8 cellular contexts compared by ENCODE assay signal in the genomic region with DNA sequence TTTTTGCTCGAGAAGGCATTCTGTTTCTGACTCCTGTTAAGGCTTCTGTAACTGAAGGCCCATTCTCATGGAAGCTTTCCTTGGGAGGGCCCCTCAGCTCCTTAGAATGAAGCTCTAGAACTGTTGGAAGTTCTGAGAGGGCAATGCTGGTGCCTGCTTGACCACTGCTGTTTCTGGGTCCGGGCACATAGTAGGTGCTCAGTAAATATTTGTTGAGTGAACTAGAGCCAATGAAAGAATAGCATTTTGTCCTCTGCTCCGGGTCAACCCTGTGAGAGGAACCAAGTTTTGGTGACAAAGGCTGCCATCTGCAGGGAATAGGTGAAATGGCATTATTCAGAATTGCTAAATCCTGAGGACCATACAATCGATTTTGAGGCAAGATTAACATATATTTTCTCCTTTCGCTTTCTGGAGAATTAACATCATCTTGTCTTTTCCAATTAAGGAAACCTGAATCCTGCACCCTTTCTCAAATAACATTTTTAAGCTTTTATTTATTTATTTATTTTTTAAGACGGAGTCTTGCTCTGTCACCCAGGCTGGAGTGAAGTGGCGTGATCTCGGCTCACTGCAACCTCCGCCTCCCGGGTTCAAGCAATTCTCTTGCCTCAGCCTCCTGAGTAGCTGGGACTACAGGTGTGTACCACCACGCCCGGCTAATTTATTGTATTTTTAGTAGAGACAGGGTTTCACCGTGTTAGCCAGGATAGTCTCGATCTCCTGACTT. TPM values are rescaled to one million over a fixed set of nuclear protein-coding genes. Genes with fewer than 3 reads are reported as not detected.
A peak's percentile ranks its signal among the peaks of the same experiment; 100 is the strongest.
DNase-seq lines count a peak whose midpoint lies in the region; ATAC-seq, FAIRE-seq and TF ChIP-seq lines count a peak whose summit lies in the region.
"Not testable (repeated sequence)": the region's sequence is repeated elsewhere in the genome, so short reads cannot be mapped to it uniquely, and the experiment has no call there.

No MANE protein-coding gene starts in this region.

- not testable (repeated sequence) for H3K27ac ChIP-seq in pancreas

- peak overlapping the region; percentile 10 for H3K27ac Mint-ChIP-seq in activated CD4-positive, alpha-beta T cell treated with anti-CD3 and anti-CD28 coated beads, Interleukin-2, amount 10 ng/mL, durations not matched to agents 24 days and 14 days

- H3F3A ChIP-seq in Loucy (ENCODE audit: low read depth) = not testable (repeated sequence)

- not testable (repeated sequence) for H3K36me3 ChIP-seq in Loucy (ENCODE audit: insufficient read depth, low read length); pancreas

- not testable (repeated sequence) for H3K9me3 ChIP-seq in Loucy (ENCODE audit: insufficient read depth, low read depth, low read length); pancreas

- TF ChIP-seq CTCF in GM10266 (IDR thresholded peaks at IDR 0.05; ENCODE audit: control insufficient read depth, insufficient read depth, low read depth, missing control alignments) = peak; percentile 78
- peak; percentile 84 for TF ChIP-seq CTCF in Loucy (conservative IDR thresholded peaks at IDR 0.05; ENCODE audit: low read length)
- TF ChIP-seq CTCF in pancreas (IDR thresholded peaks at IDR 0.05) = peak in 3 of 4 donors; percentile 45 to 54 (median 48)

- H3K27me3 ChIP-seq in Loucy (ENCODE audit: insufficient read depth, low read length, poor library complexity, severe bottlenecking); pancreas: not testable (repeated sequence)

- not testable (repeated sequence) for H3K36me3 Mint-ChIP-seq in activated CD4-positive, alpha-beta T cell treated with anti-CD3 and anti-CD28 coated beads, Interleukin-2, amount 10 ng/mL, durations not matched to agents 24 days and 14 days (ENCODE audit: low read depth)

- peak; percentile 76 to 93 (median 86) for ATAC-seq in pancreas

- not testable (repeated sequence) for H3K4me3 ChIP-seq in Loucy (ENCODE audit: low read length, poor library complexity, severe bottlenecking); pancreas

- DNase-seq in A172 (ENCODE audit: low spot score) = peak; percentile 39
- peak; percentile 59 for DNase-seq in GM10266 (ENCODE audit: extremely low spot score)
- DNase-seq in NOMO-1 treated with DMSO at 0.1 percent for 48 hours (lab: John Stamatoyannopoulos, UW; ENCODE audit: unreplicated experiment) = peak; percentile 65
- DNase-seq in activated CD4-positive, alpha-beta T cell treated with anti-CD3 and anti-CD28 coated beads, Interleukin-2, amount 10 ng/mL, durations not matched to agents 24 days and 14 days = peak; percentile 86
- DNase-seq in cerebellar cortex (ENCODE audit: low spot score) = peak; percentile 59
- DNase-seq in hepatic stellate cell (ENCODE audit: low spot score) = peak; percentile 64
- peak in 3 of 6 donors; percentile 18 to 37 (median 37) for DNase-seq in pancreas

- not testable (repeated sequence) for H3K27me3 Mint-ChIP-seq in activated CD4-positive, alpha-beta T cell treated with anti-CD3 and anti-CD28 coated beads, Interleukin-2, amount 10 ng/mL, durations not matched to agents 24 days and 14 days

- intact Hi-C loops in activated CD4-positive, alpha-beta T cell treated with anti-CD3 and anti-CD28 coated beads, Interleukin-2, amount 10 ng/mL, durations not matched to agents 24 days and 14 days (cut with micrococcal nuclease) = loop anchor here (1.0 kb wide), 4 partner anchors 50 to 152 kb away; a partner anchor contains a TSS
- intact Hi-C loops in pancreas (cut with DNase I) = loop anchor here (5.0 to 10.0 kb wide), 3 partner anchors 50 to 90 kb away; no protein-coding TSS in a partner anchor

- not testable (repeated sequence) for H3K79me2 ChIP-seq in Loucy (ENCODE audit: insufficient read depth, low read length)

- not testable (repeated sequence) for H3K4me2 ChIP-seq in Loucy (ENCODE audit: low read depth, low read length, poor library complexity, severe bottlenecking)

- not testable (repeated sequence) for H3K9me2 ChIP-seq in Loucy (replicated peaks; ENCODE audit: low read depth, low read length)

- H2AFZ ChIP-seq in Loucy (ENCODE audit: low read length) = 0 out of 2 replicates have a peak overlapping the region, but pooled peaks have one; percentile 2

- not testable (repeated sequence) for H4K20me1 ChIP-seq in Loucy (ENCODE audit: insufficient read depth, low read length, poor library complexity, severe bottlenecking)

- H3K4me1 Mint-ChIP-seq in activated CD4-positive, alpha-beta T cell treated with anti-CD3 and anti-CD28 coated beads, Interleukin-2, amount 10 ng/mL, durations not matched to agents 24 days and 14 days = peaks cover 16% of the 10 kb centered on the region

- 43 to 45% methylated on average over 14 of the region's 14 CpGs for WGBS in pancreas, 2 donors

- not testable (repeated sequence) for H3K9ac ChIP-seq in Loucy (ENCODE audit: low read depth, low read length, poor library complexity, severe bottlenecking)

- not testable (repeated sequence) for H3K4me1 ChIP-seq in Loucy (ENCODE audit: insufficient read depth, low read length, poor library complexity, severe bottlenecking); pancreas

- FAIRE-seq in pancreas (lab: Jason Lieb, UNC) = not testable (repeated sequence)

- H3K4me3 Mint-ChIP-seq in activated CD4-positive, alpha-beta T cell treated with anti-CD3 and anti-CD28 coated beads, Interleukin-2, amount 10 ng/mL, durations not matched to agents 24 days and 14 days = not testable (repeated sequence)

- not testable (repeated sequence) for H3K9me3 Mint-ChIP-seq in activated CD4-positive, alpha-beta T cell treated with anti-CD3 and anti-CD28 coated beads, Interleukin-2, amount 10 ng/mL, durations not matched to agents 24 days and 14 days

RNA-seq across cellular contexts. Expression of a gene that starts 11.7 kb away (rescaled TPM):
- total RNA-seq in A172 (2014; rRNA removed; shearing (Covaris generic)) = 48.9 and 94.0 TPM in 2 replicates
- 11.7 and 15.4 TPM in 2 replicates for total RNA-seq in activated CD4-positive, alpha-beta T cell treated with anti-CD3 and anti-CD28 coated beads, Interleukin-2, amount 10 ng/mL, durations not matched to agents 24 days and 14 days
- total RNA-seq in pancreas = 10 to 100 TPM; 14.7 to 25.3 (median 17.6) TPM
- polyA plus RNA-seq in pancreas = 10 to 100 TPM; 31.0 to 54.5 TPM

RNA-seq across cellular contexts. Expression of a gene that starts 19.1 kb away (rescaled TPM):
- total RNA-seq in A172 (2014; rRNA removed; shearing (Covaris generic)) = 2.7 and 3.6 TPM in 2 replicates
- 57.9 and 58.4 TPM in 2 replicates for total RNA-seq in activated CD4-positive, alpha-beta T cell treated with anti-CD3 and anti-CD28 coated beads, Interleukin-2, amount 10 ng/mL, durations not matched to agents 24 days and 14 days
- 1 to 10 TPM; 4.6 to 9.0 (median 6.2) TPM for total RNA-seq in pancreas
- polyA plus RNA-seq in pancreas = 1 to 10 TPM; 2.2 to 5.8 TPM
